Comparison of ENCODE assay signal across 8 cellular contexts in genomic region chr6:125154184-125155135, GRCh38. TPM values are rescaled to one million over a fixed set of nuclear protein-coding genes. Genes with fewer than 3 reads are reported as not detected.
A peak's percentile ranks its signal among the peaks of the same experiment; 100 is the strongest.
DNase-seq lines count a peak whose midpoint lies in the region; ATAC-seq lines count a peak whose summit lies in the region.

No MANE protein-coding gene starts in this region.

- H3K36me3 ChIP-seq in urinary bladder (ENCODE audit: insufficient read depth), result no peaks in the 10 kb centered on the region

- peak; percentile 2 for ATAC-seq in HG03432 (IDR thresholded peaks at IDR 0.05; ENCODE audit: unreplicated experiment)
- ATAC-seq in HG02798 (IDR thresholded peaks at IDR 0.05; ENCODE audit: poor library complexity, unreplicated experiment), result no peak

- H3K27ac ChIP-seq in epithelial cell of prostate (peak overlapping the region; percentile 83), urinary bladder (ENCODE audit: low read depth) (no peak overlapping the region)

- in situ Hi-C loops in Caki2 (cut with HindIII; ENCODE audit: low pct_unique_long_range_greater_than_20kb, low sequenced_read_pairs), result no loop called here

- H3K4me1 ChIP-seq in urinary bladder (ENCODE audit: insufficient read depth), result no peaks in the 10 kb centered on the region

- peak overlapping the region; percentile 55 for H3K4me3 ChIP-seq in urinary bladder (ENCODE audit: low read depth, low read length)

- DNase-seq in Caki2 (ENCODE audit: low read depth), result peak; percentile 69
- peak; percentile 56 for DNase-seq in activated CD4-positive, alpha-beta T cell treated with anti-CD3 and anti-CD28 coated beads for 48 hours
- DNase-seq in epithelial cell of prostate (ENCODE audit: low read depth, low spot score), result no peak
- DNase-seq in myocyte (ENCODE audit: low read depth), result peak; percentile 43
- DNase-seq in NCI-H2029 (lab: John Stamatoyannopoulos, UW), result no peak

- WGBS in urinary bladder, result 15% methylated on average over 64 of the region's 64 CpGs

RNA-seq across cellular contexts. Expression of gene TPD52L1, which starts 0.9 kb away (rescaled TPM):
- total RNA-seq in Caki2 (2014; rRNA removed; shearing (Covaris generic); ENCODE audit: low replicate concordance), result 328 and 365 TPM in 2 replicates
- total RNA-seq in myocyte (55.3 and 97.1 TPM in 2 replicates), urinary bladder (23.6 TPM)
- polyA plus RNA-seq in myocyte (2012), result 36.8 TPM
- 160 TPM for polyA plus RNA-seq in urinary bladder

Comparison
In these comparisons a context has a peak if more than half of its experiments do, and no peak if none do; other contexts are left out.
1. DNase-seq: peak in Caki2 (single experiment), activated CD4-positive, alpha-beta T cell treated with anti-CD3 and anti-CD28 coated beads for 48 hours (single experiment) and myocyte (single experiment); none in epithelial cell of prostate (single experiment) and NCI-H2029 (single experiment).